ENCODE assay signal across 24 cellular contexts in the genomic region with DNA sequence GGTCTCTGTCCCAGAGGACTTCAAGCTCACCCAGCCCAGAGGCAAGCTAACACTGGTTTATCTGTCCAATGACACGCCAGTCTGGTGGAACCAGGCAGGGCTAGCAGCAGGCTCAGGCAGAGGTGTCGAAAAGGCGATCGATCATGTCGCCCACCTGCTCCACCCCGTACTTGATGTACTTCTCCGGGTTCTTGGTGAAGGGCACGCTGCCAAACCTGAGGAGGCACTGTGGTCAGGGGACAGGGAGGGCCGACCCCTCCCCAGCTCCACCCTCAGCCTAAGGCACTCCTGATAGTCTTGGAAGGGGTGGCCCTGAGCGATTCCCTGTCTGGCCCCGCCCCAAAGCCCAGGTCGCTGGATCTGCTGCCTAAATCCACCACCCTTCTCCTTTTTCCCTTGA. TPM values are rescaled to one million over a fixed set of nuclear protein-coding genes. Genes with fewer than 3 reads are reported as not detected.
A peak's percentile ranks its signal among the peaks of the same experiment; 100 is the strongest.
DNase-seq lines count a peak whose midpoint lies in the region; ATAC-seq and TF ChIP-seq lines count a peak whose summit lies in the region.
"Had no signal": no experiment of that assay in that cellular context is flagged by ENCODE, and none has a peak within 500 bp of the region (broad histone marks: within the 10 kb centered on the region; RNA-seq: fewer than 3 reads in every experiment).

No MANE protein-coding gene starts in this region.

- DNase-seq in cardiac muscle cell (ENCODE audit: low read depth in 1 of 2, low spot score in 1 of 2) (peak in 1 of 2 donors; percentile 8), heart right ventricle (no peak), H7 (peak; percentile 30), WERI-Rb-1 (no peak), osteoblast (ENCODE audit: insufficient read length, low spot score, missing footprints) (peak; percentile 41), HuH-7 (ENCODE audit: low spot score) (no peak)
- no peak for DNase-seq in activated CD4-positive, CD25-positive, alpha-beta regulatory T cell (lab: John Stamatoyannopoulos, UW)
- DNase-seq in stimulated activated CD8-positive, alpha-beta memory T cell treated with anti-CD3 and anti-CD28 coated beads, Interleukin-4, amount 100 ng/mL, for 48 hours = no peak
- DNase-seq: AML-193; CD4-positive, alpha-beta T cell; DND-41; IMR-90; KG1; MG63; NCI-H146; NCI-H1930; NCI-H2107; NCI-H510A; OCI-M1; SIG-M5 had no signal

- H4K20me1 ChIP-seq in osteoblast (ENCODE audit: insufficient read depth, low read length) = peaks cover 7% of the 10 kb centered on the region

- H3K4me1 ChIP-seq in cardiac muscle cell (ENCODE audit: low read depth) (peaks cover 22% of the 10 kb centered on the region), heart right ventricle (peaks cover 0 to 22% (median 10%) of the 10 kb centered on the region in 9 donors), osteoblast (ENCODE audit: insufficient read depth, low read length) (no peaks in the 10 kb centered on the region)
- H3K4me1 ChIP-seq: A549 had no signal

- intact Hi-C loops in heart right ventricle (cut with DNase I) = no loop called here

- WGBS in heart right ventricle, 2 donors = 82 to 86% methylated on average over 12 of the region's 12 CpGs

- H2AFZ ChIP-seq in osteoblast (ENCODE audit: low read length) = no peak overlapping the region

- no peak overlapping the region for H3K4me2 ChIP-seq in osteoblast (ENCODE audit: insufficient read depth, low read length)
- H3K4me2 ChIP-seq: A549; BLaER1 treated with 17β-estradiol and CSF1 and Interleukin-3, amounts not matched to agents 10 nM and 100 nM had no signal

- peaks cover 2% of the 10 kb centered on the region for H3K27me3 ChIP-seq in cardiac muscle cell
- H3K27me3 ChIP-seq in heart right ventricle = peaks cover 0 to 23% (median 10%) of the 10 kb centered on the region in 7 donors
- peaks cover 14% of the 10 kb centered on the region for H3K27me3 ChIP-seq in H7 (ENCODE audit: control insufficient read depth, insufficient read depth, low read length)
- H3K27me3 ChIP-seq in WERI-Rb-1 (ENCODE audit: insufficient read depth, low read depth, severe bottlenecking) = no peaks in the 10 kb centered on the region
- H3K27me3 ChIP-seq in osteoblast (ENCODE audit: insufficient read depth, low read length) = peaks cover 15% of the 10 kb centered on the region

- no peaks in the 10 kb centered on the region for H3K9me3 ChIP-seq in cardiac muscle cell (ENCODE audit: low read depth)
- no peaks in the 10 kb centered on the region for H3K9me3 ChIP-seq in heart right ventricle
- no peaks in the 10 kb centered on the region for H3K9me3 ChIP-seq in WERI-Rb-1 (ENCODE audit: severe bottlenecking)
- no peaks in the 10 kb centered on the region for H3K9me3 ChIP-seq in osteoblast (ENCODE audit: low read depth, low read length)
- H3K9me3 ChIP-seq: A549; BLaER1 treated with 17β-estradiol and CSF1 and Interleukin-3, amounts not matched to agents 10 nM and 100 nM; MG63; Peyer's patch had no signal

- H3K4me3 ChIP-seq in cardiac muscle cell = no peak overlapping the region
- H3K4me3 ChIP-seq in heart right ventricle = no peak overlapping the region
- no peak overlapping the region for H3K4me3 ChIP-seq in H7 (ENCODE audit: insufficient read depth, low read depth, low read length)
- H3K4me3 ChIP-seq in WERI-Rb-1 (ENCODE audit: low read depth, low read length) = no peak overlapping the region
- H3K4me3 ChIP-seq in osteoblast (ENCODE audit: insufficient read depth, low read length) = no peak overlapping the region
- H3K4me3 ChIP-seq: A549; BLaER1 treated with 17β-estradiol and CSF1 and Interleukin-3, amounts not matched to agents 10 nM and 100 nM; MG63; Peyer's patch had no signal

- peaks cover 26% of the 10 kb centered on the region for H3K36me3 ChIP-seq in cardiac muscle cell
- H3K36me3 ChIP-seq in heart right ventricle = peaks cover 0 to 69% (median 44%) of the 10 kb centered on the region in 9 donors
- H3K36me3 ChIP-seq in H7 (replicated peaks; ENCODE audit: control insufficient read depth, insufficient read depth, low read length) = peaks cover 29% of the 10 kb centered on the region
- H3K36me3 ChIP-seq in WERI-Rb-1 = peaks cover 67% of the 10 kb centered on the region
- peaks cover 46% of the 10 kb centered on the region for H3K36me3 ChIP-seq in osteoblast (ENCODE audit: insufficient read depth, low read length)

- H3K27ac ChIP-seq in cardiac muscle cell = peak overlapping the region; percentile 51
- H3K27ac ChIP-seq in heart right ventricle = no peak overlapping the region
- peak overlapping the region; percentile 46 for H3K27ac ChIP-seq in WERI-Rb-1
- H3K27ac ChIP-seq in osteoblast (ENCODE audit: low read depth, low read length) = no peak overlapping the region
- H3K27ac ChIP-seq: A549; BLaER1 treated with 17β-estradiol and CSF1 and Interleukin-3, amounts not matched to agents 10 nM and 100 nM; Peyer's patch had no signal

- no peak for TF ChIP-seq CTCF in cardiac muscle cell (IDR thresholded peaks at IDR 0.05; ENCODE audit: low read depth, low read length)
- no peak for TF ChIP-seq CTCF in heart right ventricle (IDR thresholded peaks at IDR 0.05)
- no peak for TF ChIP-seq CTCF in WERI-Rb-1 (IDR thresholded peaks at IDR 0.05; ENCODE audit: low read depth, low read length)
- TF ChIP-seq CTCF in osteoblast (IDR thresholded peaks at IDR 0.05; ENCODE audit: extremely low read depth, low read depth, low read length) = no peak

- ATAC-seq in heart right ventricle = no peak
- ATAC-seq: A549 had no signal

- H3K79me2 ChIP-seq in osteoblast (ENCODE audit: insufficient read depth, low read length) = no peaks in the 10 kb centered on the region

RNA-seq across cellular contexts. Expression of gene ZACN, which starts 4.6 kb away (rescaled TPM):
- not detected in 2 replicates for total RNA-seq in cardiac muscle cell
- 5.8 and 33.8 TPM in 2 replicates for polyA plus RNA-seq in cardiac muscle cell
- total RNA-seq in heart right ventricle = not detected
- 1 to 10 TPM; 1.1 to 1.6 TPM for polyA plus RNA-seq in heart right ventricle
- 0.48 and 0.59 TPM in 2 replicates for total RNA-seq in H7 (2014; rRNA removed; shearing (Covaris generic))
- not detected in 2 replicates for total RNA-seq in osteoblast
- total RNA-seq: IMR-90, Peyer's patch had no signal
- polyA plus RNA-seq: IMR-90 had no signal

RNA-seq across cellular contexts. Expression of gene GALR2, which starts 9.0 kb away (rescaled TPM):
- total RNA-seq in cardiac muscle cell (0.32 TPM in 1 of 2 replicates, not detected in the other), heart right ventricle (not detected), osteoblast (0.29 TPM in 1 of 2 replicates, not detected in the other)
- polyA plus RNA-seq in cardiac muscle cell (0.55 TPM in 1 of 2 replicates, not detected in the other), heart right ventricle (under 1 TPM in 1 of 2 donors, not detected in 1; 0.10 TPM)
- 1.8 and 2.0 TPM in 2 replicates for total RNA-seq in H7 (2014; rRNA removed; shearing (Covaris generic))
- total RNA-seq: IMR-90 had no signal

RNA-seq across cellular contexts. Expression of gene SRP68, which starts 11.2 kb away (rescaled TPM):
- total RNA-seq in cardiac muscle cell (33.4 and 55.4 TPM in 2 replicates), heart right ventricle (10 to 100 TPM; 53.6 to 69.7 (median 63.1) TPM), osteoblast (22.7 and 25.3 TPM in 2 replicates)
- polyA plus RNA-seq in cardiac muscle cell (103 and 123 TPM in 2 replicates), heart right ventricle (10 to 100 TPM; 26.2 to 62.1 TPM)
- total RNA-seq in H7 (2014; rRNA removed; shearing (Covaris generic)) = 31.4 and 33.4 TPM in 2 replicates

RNA-seq across cellular contexts. Expression of gene EXOC7, which starts 20.1 kb away (rescaled TPM):
- total RNA-seq in cardiac muscle cell (121 and 166 TPM in 2 replicates), heart right ventricle (10 to 100 TPM; 66.4 to 97.5 (median 87.9) TPM), osteoblast (102 TPM in 2 replicates)
- polyA plus RNA-seq in cardiac muscle cell (134 and 167 TPM in 2 replicates), heart right ventricle (10 to 100 TPM; 37.9 to 55.6 TPM)
- 80.3 and 87.7 TPM in 2 replicates for total RNA-seq in H7 (2014; rRNA removed; shearing (Covaris generic))

RNA-seq across cellular contexts. Expression of gene EVPL, which starts 56.4 kb away (rescaled TPM):
- total RNA-seq in cardiac muscle cell (0.09 TPM in 1 of 2 replicates, not detected in the other), heart right ventricle (under 1 TPM in 4 of 10 donors, not detected in 6; 0.04 to 0.31 (median 0.05) TPM), osteoblast (not detected in 2 replicates)
- polyA plus RNA-seq in cardiac muscle cell (1.0 TPM in 1 of 2 replicates, not detected in the other), heart right ventricle (under 1 TPM; 0.04 to 0.07 TPM)
- total RNA-seq in H7 (2014; rRNA removed; shearing (Covaris generic)) = 0.26 TPM in 1 of 2 replicates, not detected in the other
- total RNA-seq: HT1080, IMR-90 had no signal
- polyA plus RNA-seq: IMR-90 had no signal

Comparison
In these comparisons a context has a peak if more than half of its experiments do, and no peak if none do; other contexts are left out.
1. H3K27ac ChIP-seq: peak in cardiac muscle cell (single experiment) and WERI-Rb-1 (single experiment); none in heart right ventricle (0 of 10) and osteoblast (single experiment).
2. DNase-seq: peak in H7 (single experiment) and osteoblast (single experiment); none in heart right ventricle (0 of 2), WERI-Rb-1 (single experiment), activated CD4-positive, CD25-positive, alpha-beta regulatory T cell (0 of 4), HuH-7 (single experiment) and stimulated activated CD8-positive, alpha-beta memory T cell treated with anti-CD3 and anti-CD28 coated beads, Interleukin-4, amount 100 ng/mL, for 48 hours (single experiment).